In the genomic region with DNA sequence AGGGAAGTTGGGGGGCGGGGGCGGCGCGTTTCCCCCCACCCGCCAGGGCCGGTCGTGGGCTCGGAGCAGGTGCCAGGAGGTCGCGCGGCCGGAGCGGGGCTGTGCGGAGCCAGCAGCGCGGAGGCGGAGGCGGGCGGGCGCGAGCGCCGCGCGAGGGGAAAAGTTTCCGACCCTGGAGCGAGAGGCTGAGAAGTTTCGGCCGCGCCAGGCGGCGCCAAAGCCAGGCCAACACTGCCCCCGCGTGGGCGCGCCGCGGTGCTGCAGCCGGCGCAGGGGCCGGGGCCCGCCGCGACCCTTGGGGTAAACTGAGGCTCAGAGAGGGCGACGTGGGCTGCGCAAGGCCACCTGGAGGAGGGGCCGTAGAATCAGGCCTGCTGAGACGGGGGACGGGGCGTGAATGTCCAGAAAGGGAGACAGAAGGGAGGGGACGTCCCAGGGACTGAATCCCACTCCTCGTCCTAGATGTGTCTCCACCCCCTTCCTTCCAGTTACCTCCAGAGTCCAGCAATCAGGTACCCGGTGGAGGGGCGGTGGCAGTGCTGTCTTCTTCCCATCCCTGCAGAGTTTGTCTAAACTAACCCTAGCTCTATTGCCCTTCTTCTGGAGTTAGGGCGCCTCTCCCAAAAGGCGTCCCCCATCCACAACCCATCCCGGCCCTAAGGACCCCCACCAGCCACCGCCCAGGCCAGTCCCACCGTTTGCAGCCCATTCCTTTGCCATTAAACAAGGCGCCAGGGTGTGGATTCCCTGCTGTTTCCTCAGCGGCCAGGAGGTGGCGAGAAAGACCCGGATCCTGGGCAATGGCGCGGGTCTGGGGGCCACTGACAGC, we compare ENCODE assay signal across 8 cellular contexts. TPM values are rescaled to one million over a fixed set of nuclear protein-coding genes. Genes with fewer than 3 reads are reported as not detected.
DNase-seq lines count a peak whose midpoint lies in the region; ATAC-seq and TF ChIP-seq lines count a peak whose summit lies in the region.

No MANE protein-coding gene starts in this region.

- H3K9me3 ChIP-seq in H9 (ENCODE audit: control insufficient read depth, low read depth, low read length) (no peaks in the 10 kb centered on the region), liver (ENCODE audit: control insufficient read depth in 4 of 4, low read length in 3 of 4) (no peaks in the 10 kb centered on the region)

- no peaks in the 10 kb centered on the region for H3K27me3 ChIP-seq in H9 (ENCODE audit: insufficient read depth, low read length)
- H3K27me3 ChIP-seq in liver (ENCODE audit: control insufficient read depth in 4 of 4, insufficient read depth in 4 of 4, low read length in 3 of 4) = no peaks in the 10 kb centered on the region

- no peaks in the 10 kb centered on the region for H3K79me2 ChIP-seq in H9 (ENCODE audit: insufficient read depth, low read length)

- H2BK5ac ChIP-seq in H9 (ENCODE audit: insufficient read length, low read length) = no peak overlapping the region

- peak overlapping the region in 1 of 3 experiments; percentile 66; a peak in 1 of 7 replicates for H3K27ac Mint-ChIP-seq in H9
- H3K27ac Mint-ChIP-seq in dendritic cell treated with granulocyte-macrophage colony-stimulating factor and Interleukin-4, amounts not matched to agents 40 ng/mL and 50 ng/mL, for 4 days = peak overlapping the region; percentile 83

- no peak overlapping the region for H2AK5ac ChIP-seq in H9 (ENCODE audit: insufficient read length, low read length)

- H3K4me3 Mint-ChIP-seq in H9 = peak overlapping the region; percentile 59 to 80
- peak overlapping the region; percentile 84 for H3K4me3 Mint-ChIP-seq in dendritic cell treated with granulocyte-macrophage colony-stimulating factor and Interleukin-4, amounts not matched to agents 40 ng/mL and 50 ng/mL, for 4 days

- H4K8ac ChIP-seq in H9 (replicated peaks; ENCODE audit: insufficient read length, low read depth, low read length) = no peak overlapping the region

- H3K27ac ChIP-seq in H9 (ENCODE audit: insufficient read length, low read depth, low read length) (no peak overlapping the region), liver (ENCODE audit: low read depth in 1 of 2, low read length in 2 of 2) (peak overlapping the region; percentile 76 to 86)

- no peaks in the 10 kb centered on the region for H4K20me1 ChIP-seq in H9 (ENCODE audit: control insufficient read depth, insufficient read depth, insufficient read length)

- no peak for ATAC-seq in HG03378 (IDR thresholded peaks at IDR 0.05; ENCODE audit: unreplicated experiment)

- peak overlapping the region; percentile 53 to 65 (median 63) for H3K4me3 ChIP-seq in liver (ENCODE audit: low read depth in 1 of 3, low read length in 3 of 3)

- no peaks in the 10 kb centered on the region for H3K36me3 Mint-ChIP-seq in H9 (ENCODE audit: insufficient read depth in 1 of 3, low read depth in 3 of 3)
- H3K36me3 Mint-ChIP-seq in dendritic cell treated with granulocyte-macrophage colony-stimulating factor and Interleukin-4, amounts not matched to agents 40 ng/mL and 50 ng/mL, for 4 days (ENCODE audit: low read depth) = no peaks in the 10 kb centered on the region

- TF ChIP-seq RAD21 in liver (IDR thresholded peaks at IDR 0.05) = peak; percentile 68 to 83

- TF ChIP-seq CTCF in H9 (conservative IDR thresholded peaks at IDR 0.05) = peak; percentile 92
- TF ChIP-seq CTCF in liver (IDR thresholded peaks at IDR 0.05; ENCODE audit: low read depth, low read length, missing input control) = peak; percentile 94

- WGBS in H9 (ENCODE audit: extremely low coverage, insufficient read length, low lambda C conversion rate) = no CpG with 5 or more reads among the region's 66 CpGs
- under 1% methylated on average over 66 of the region's 66 CpGs for WGBS in liver

- H3K56ac ChIP-seq in H9 (ENCODE audit: insufficient read length, low read depth, low read length) = no peak overlapping the region

- H3K14ac ChIP-seq in H9 (ENCODE audit: insufficient read depth, low read length) = 0 out of 2 replicates have a peak overlapping the region, but pooled peaks have one; percentile 26

- H3K9me3 Mint-ChIP-seq in H9 = no peaks in the 10 kb centered on the region; a peak in 1 of 5 replicates
- no peaks in the 10 kb centered on the region for H3K9me3 Mint-ChIP-seq in dendritic cell treated with granulocyte-macrophage colony-stimulating factor and Interleukin-4, amounts not matched to agents 40 ng/mL and 50 ng/mL, for 4 days

- no peak overlapping the region for H2BK120ac ChIP-seq in H9 (ENCODE audit: low read depth, low read length, poor library complexity, severe bottlenecking)

- no peak overlapping the region for H2BK12ac ChIP-seq in H9 (ENCODE audit: insufficient read length, low read depth, low read length)

- peaks cover 44% of the 10 kb centered on the region for H3K27me3 Mint-ChIP-seq in H9 (ENCODE audit: low read depth)
- peaks cover 26% of the 10 kb centered on the region for H3K27me3 Mint-ChIP-seq in dendritic cell treated with granulocyte-macrophage colony-stimulating factor and Interleukin-4, amounts not matched to agents 40 ng/mL and 50 ng/mL, for 4 days

- H3T11ph ChIP-seq in H9 (ENCODE audit: low read length) = no peak overlapping the region

- no peak overlapping the region for H4K5ac ChIP-seq in H9 (ENCODE audit: insufficient read length, low read depth, low read length)

- H3K79me1 ChIP-seq in H9 (ENCODE audit: insufficient read depth, low read depth, low read length, poor library complexity, severe bottlenecking) = no peaks in the 10 kb centered on the region

- no peak overlapping the region for H3K18ac ChIP-seq in H9 (ENCODE audit: insufficient read length, low read depth, low read length)

- no peak overlapping the region for H3K9ac ChIP-seq in H9 (ENCODE audit: extremely low read depth, insufficient read length, low read length)
- H3K9ac ChIP-seq in liver (ENCODE audit: low read depth in 1 of 2, low read length in 2 of 2) = peak overlapping the region; percentile 78 to 89

- H3K4ac ChIP-seq in H9 (ENCODE audit: low read depth, low read length) = no peak overlapping the region

- H3K23me2 ChIP-seq in H9 (ENCODE audit: insufficient read length, low read depth, low read length, poor library complexity, severe bottlenecking) = peaks cover 5% of the 10 kb centered on the region

- H3K4me2 ChIP-seq in H9 (ENCODE audit: insufficient read depth, insufficient read length, low read length) = peak overlapping the region; percentile 51

- H3K4me1 Mint-ChIP-seq in H9 = peaks cover 25 to 35% of the 10 kb centered on the region in 2 experiments
- H3K4me1 Mint-ChIP-seq in dendritic cell treated with granulocyte-macrophage colony-stimulating factor and Interleukin-4, amounts not matched to agents 40 ng/mL and 50 ng/mL, for 4 days (ENCODE audit: low read depth) = peaks cover 42% of the 10 kb centered on the region

- H2BK20ac ChIP-seq in H9 (ENCODE audit: low read depth, low read length, poor library complexity, severe bottlenecking) = no peak overlapping the region

- peaks cover 5% of the 10 kb centered on the region; the same call in 1 of the 2 replicates for H3K4me1 ChIP-seq in H9 (ENCODE audit: insufficient read depth, low read length)
- peaks cover 10 to 33% (median 22%) of the 10 kb centered on the region in 4 donors for H3K4me1 ChIP-seq in liver (ENCODE audit: control insufficient read depth in 4 of 4, insufficient read depth in 4 of 4, low read length in 3 of 4)

- H3K36me3 ChIP-seq in liver (ENCODE audit: control insufficient read depth in 4 of 4, insufficient read depth in 3 of 4, low read depth in 1 of 4, low read length in 3 of 4) = no peaks in the 10 kb centered on the region

- no peak overlapping the region for H2BK15ac ChIP-seq in H9 (ENCODE audit: low read depth, low read length)

- intact Hi-C loops in dendritic cell treated with granulocyte-macrophage colony-stimulating factor and Interleukin-4, amounts not matched to agents 40 ng/mL and 50 ng/mL, for 4 days (cut with micrococcal nuclease) = loop anchor here (1.0 to 10.0 kb wide), 3 partner anchors 436 to 480 kb away; a partner anchor contains a TSS

- DNase-seq in COR-L47 (lab: John Stamatoyannopoulos, UW) (peak; percentile 46), H9 (peak; percentile 93), NCI-H345 (lab: John Stamatoyannopoulos, UW) (peak; percentile 52)
- peak; percentile 64 to 65 for DNase-seq in activated CD4-positive, alpha-beta T cell treated with anti-CD3 and anti-CD28 coated beads, Interleukin-2, amount 50 U/mL, for 4 hours
- DNase-seq in stimulated activated CD4-positive, alpha-beta T cell treated with anti-CD3 and anti-CD28 coated beads, Interleukin-4, amount 100 ng/mL, for 4 hours = peak; percentile 69 to 70

- H3K23ac ChIP-seq in H9 (ENCODE audit: insufficient read length, low read depth, low read length) = no peak overlapping the region

- H2AFZ ChIP-seq in H9 (ENCODE audit: low read length) = no peak overlapping the region

- H4K91ac ChIP-seq in H9 (ENCODE audit: insufficient read length, low read depth, low read length) = no peak overlapping the region

TF ChIP-seq in liver, 16 proteins besides CTCF, POLR2A, EP300 and RAD21:
- TF ChIP-seq YY1 (IDR thresholded peaks at IDR 0.05) = no peak
- TF ChIP-seq JUND (IDR thresholded peaks at IDR 0.05) = no peak
- TF ChIP-seq, protein P1, sequence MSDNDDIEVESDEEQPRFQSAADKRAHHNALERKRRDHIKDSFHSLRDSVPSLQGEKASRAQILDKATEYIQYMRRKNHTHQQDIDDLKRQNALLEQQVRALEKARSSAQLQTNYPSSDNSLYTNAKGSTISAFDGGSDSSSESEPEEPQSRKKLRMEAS (IDR thresholded peaks at IDR 0.05) = no peak

RNA-seq across cellular contexts. Expression of a gene that starts 10.2 kb away (rescaled TPM):
- total RNA-seq in H9 (2021) = not detected in 2 replicates
- total RNA-seq in liver = under 1 TPM in 1 of 2 donors, not detected in 1; 0.23 TPM
- polyA plus RNA-seq in liver = not detected

RNA-seq across cellular contexts. Expression of a gene that starts 15.3 kb away (rescaled TPM):
- total RNA-seq in H9 (2021) (57.9 and 63.3 TPM in 2 replicates), liver (10 to 100 TPM; 13.1 to 17.7 TPM)
- polyA plus RNA-seq in liver = 10 to 100 TPM; 34.8 to 42.5 TPM

RNA-seq across cellular contexts. Expression of a gene that starts 31.3 kb away (rescaled TPM):
- 21.0 and 21.6 TPM in 2 replicates for total RNA-seq in H9 (2021)
- total RNA-seq in liver = 1 to 10 TPM; 6.0 to 8.4 TPM
- polyA plus RNA-seq in liver = 1 to 10 TPM; 3.4 to 6.3 TPM

RNA-seq across cellular contexts. Expression of a gene that starts 54.8 kb away (rescaled TPM):
- total RNA-seq in H9 (2021) (3.9 and 4.2 TPM in 2 replicates), liver (under 1 TPM in 1 of 2 donors, not detected in 1; 0.08 TPM)
- polyA plus RNA-seq in liver = under 1 TPM in 1 of 2 donors, not detected in 1; 0.03 TPM
